In the genomic region with DNA sequence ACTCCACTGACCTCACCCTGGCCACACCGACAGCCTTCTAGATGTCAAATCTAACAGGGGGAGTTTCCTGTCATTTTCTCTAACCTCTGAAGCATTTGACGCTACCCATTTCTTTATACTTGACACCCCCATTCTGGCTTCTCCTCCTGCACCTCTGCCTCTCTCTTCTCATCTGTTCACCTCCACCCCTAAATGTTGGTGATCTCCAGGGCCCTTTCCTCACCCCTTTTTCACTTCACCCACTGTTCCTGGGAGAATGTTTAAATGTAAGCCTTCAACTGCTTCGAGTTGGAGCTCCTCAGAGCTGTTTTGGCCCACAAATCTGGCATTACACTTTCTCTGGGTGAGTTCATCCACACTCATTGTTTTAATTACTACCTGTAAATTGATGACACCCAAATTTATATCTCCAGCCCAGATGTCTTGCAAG, we compare ENCODE assay signal across 8 cellular contexts. TPM values are rescaled to one million over a fixed set of nuclear protein-coding genes. Genes with fewer than 3 reads are reported as not detected.
DNase-seq lines count a peak whose midpoint lies in the region; ATAC-seq and TF ChIP-seq lines count a peak whose summit lies in the region.

No MANE protein-coding gene starts in this region.

- H3K4me1 ChIP-seq in cardiac muscle cell (ENCODE audit: low read depth) (no peaks in the 10 kb centered on the region), body of pancreas (peaks cover 45% of the 10 kb centered on the region), lung (ENCODE audit: control insufficient read depth in 2 of 2, insufficient read depth in 2 of 2, low read length in 2 of 2) (peaks cover 4 to 6% of the 10 kb centered on the region in 2 donors), upper lobe of left lung (peaks cover 13 to 47% (median 42%) of the 10 kb centered on the region in 4 donors)

- H3K27ac ChIP-seq in cardiac muscle cell (no peak overlapping the region), body of pancreas (peak overlapping the region; percentile 90 to 96 (median 94)), lung (ENCODE audit: low read depth in 1 of 2, low read length in 1 of 2) (peak overlapping the region; percentile 97 to 98), upper lobe of left lung (peak overlapping the region; percentile 96 to 99 (median 97))

- no peak for TF ChIP-seq EP300 in upper lobe of left lung (IDR thresholded peaks at IDR 0.05)

- TF ChIP-seq POLR2A in body of pancreas (IDR thresholded peaks at IDR 0.05) (no peak), upper lobe of left lung (IDR thresholded peaks at IDR 0.05) (no peak)

- DNase-seq in cardiac muscle cell (ENCODE audit: low read depth in 1 of 2, low spot score in 1 of 2) (no peak), Right ventricle myocardium inferior (ENCODE audit: missing footprints) (no peak), body of pancreas (no peak), lung (ENCODE audit: low spot score) (no peak), upper lobe of left lung (no peak), KG1 (lab: John Stamatoyannopoulos, UW) (no peak), AG08396 (ENCODE audit: low spot score) (no peak)

- H3K36me3 ChIP-seq in cardiac muscle cell (no peaks in the 10 kb centered on the region), body of pancreas (replicated peaks in 1 of 2; ENCODE audit: insufficient read depth in 1 of 2, low read depth in 2 of 2) (peaks cover 0 to 12% of the 10 kb centered on the region in 2 donors), lung (ENCODE audit: control insufficient read depth in 2 of 2, insufficient read depth in 2 of 2, low read length in 2 of 2) (peaks cover 3 to 24% of the 10 kb centered on the region in 2 donors), upper lobe of left lung (peaks cover 2 to 31% (median 22%) of the 10 kb centered on the region in 4 donors)

- H3K9me3 ChIP-seq in cardiac muscle cell (ENCODE audit: low read depth) (no peaks in the 10 kb centered on the region), body of pancreas (no peaks in the 10 kb centered on the region), lung (ENCODE audit: control insufficient read depth in 2 of 2, insufficient read depth in 1 of 2, low read length in 1 of 2) (no peaks in the 10 kb centered on the region), upper lobe of left lung (no peaks in the 10 kb centered on the region)

- ATAC-seq in Right ventricle myocardium inferior, result no peak
- no peak for ATAC-seq in body of pancreas
- ATAC-seq in lung (ENCODE audit: insufficient read depth, low FRiP score), result no peak
- no peak for ATAC-seq in upper lobe of left lung (ENCODE audit: low FRiP score in 2 of 2)
- no peak for ATAC-seq in GM18867 (IDR thresholded peaks at IDR 0.05; ENCODE audit: unreplicated experiment)

- TF ChIP-seq CTCF in cardiac muscle cell (IDR thresholded peaks at IDR 0.05; ENCODE audit: low read depth, low read length) (no peak), body of pancreas (IDR thresholded peaks at IDR 0.05) (no peak), lung (IDR thresholded peaks at IDR 0.05; ENCODE audit: control extremely low read depth, extremely low read depth) (no peak), upper lobe of left lung (IDR thresholded peaks at IDR 0.05) (no peak)

- H3K27me3 ChIP-seq in cardiac muscle cell (no peaks in the 10 kb centered on the region), body of pancreas (no peaks in the 10 kb centered on the region), lung (ENCODE audit: control insufficient read depth, insufficient read depth) (no peaks in the 10 kb centered on the region), upper lobe of left lung (no peaks in the 10 kb centered on the region)

- H3K4me3 ChIP-seq in cardiac muscle cell (peak overlapping the region; percentile 77), body of pancreas (no peak overlapping the region), lung (peak overlapping the region; percentile 55), upper lobe of left lung (peak overlapping the region; percentile 82 to 96 (median 86))

- 6% methylated on average over 3 of the region's 3 CpGs for WGBS in body of pancreas, 2 donors
- 20 to 23% methylated on average over 3 of the region's 3 CpGs for WGBS in lung, 2 donors
- WGBS in upper lobe of left lung, 2 donors, result 20 to 23% methylated on average over 3 of the region's 3 CpGs

- intact Hi-C loops in Right ventricle myocardium inferior (cut with DNase I), result loop anchor here (1.0 to 2.0 kb wide), 2 partner anchors 27 to 30 kb away; a partner anchor contains a TSS
- intact Hi-C loops in body of pancreas (cut with DNase I), result no loop called here

RNA-seq across cellular contexts. Expression of a gene that starts 0.5 kb away (rescaled TPM):
- total RNA-seq in cardiac muscle cell, result 39.6 and 43.5 TPM in 2 replicates
- 43.7 and 45.2 TPM in 2 replicates for polyA plus RNA-seq in cardiac muscle cell
- 21.5 TPM for total RNA-seq in Right ventricle myocardium inferior
- total RNA-seq in body of pancreas, result 10 to 100 TPM; 18.4 to 90.0 TPM
- total RNA-seq in lung, result 10 to 100 TPM; 19.7 to 55.8 TPM
- 10 to 100 TPM; 40.3 to 45.4 TPM for polyA plus RNA-seq in lung
- 100 to 1,000 TPM in 1 of 6 donors, 10 to 100 TPM in 5; 22.7 to 125 (median 58.9) TPM for total RNA-seq in upper lobe of left lung

RNA-seq across cellular contexts. Expression of a gene that starts 8.9 kb away (rescaled TPM):
- total RNA-seq in cardiac muscle cell (0.35 and 1.7 TPM in 2 replicates), Right ventricle myocardium inferior (1.1 TPM), body of pancreas (10 to 100 TPM in 1 of 2 donors, 1 to 10 TPM in 1; 2.9 to 13.8 TPM), lung (1 to 10 TPM; 1.9 to 8.8 TPM), upper lobe of left lung (10 to 100 TPM in 4 of 6 donors, 1 to 10 TPM in 2; 9.1 to 29.2 (median 11.1) TPM)
- polyA plus RNA-seq in cardiac muscle cell (0.65 TPM in 1 of 2 replicates, not detected in the other), lung (10 to 100 TPM in 1 of 2 donors, 1 to 10 TPM in 1; 9.8 to 11.3 TPM)

RNA-seq across cellular contexts. Expression of a gene that starts 27.7 kb away (rescaled TPM):
- total RNA-seq in cardiac muscle cell, result 43.2 and 54.3 TPM in 2 replicates
- polyA plus RNA-seq in cardiac muscle cell, result 53.5 and 58.1 TPM in 2 replicates
- 8.3 TPM for total RNA-seq in Right ventricle myocardium inferior
- 10 to 100 TPM; 18.8 to 31.4 TPM for total RNA-seq in body of pancreas
- total RNA-seq in lung, result 10 to 100 TPM; 20.8 to 24.0 TPM
- polyA plus RNA-seq in lung, result 10 to 100 TPM; 20.6 to 27.8 TPM
- 10 to 100 TPM; 23.0 to 60.3 (median 32.8) TPM for total RNA-seq in upper lobe of left lung

RNA-seq across cellular contexts. Expression of a gene that starts 27.8 kb away (rescaled TPM):
- total RNA-seq in cardiac muscle cell, result 13.5 and 15.7 TPM in 2 replicates
- 2.7 and 4.3 TPM in 2 replicates for polyA plus RNA-seq in cardiac muscle cell
- total RNA-seq in Right ventricle myocardium inferior, result 23.0 TPM
- total RNA-seq in body of pancreas, result 10 to 100 TPM; 10.6 to 12.2 TPM
- 10 to 100 TPM; 14.1 to 25.9 TPM for total RNA-seq in lung
- 10 to 100 TPM; 12.1 to 13.5 TPM for polyA plus RNA-seq in lung
- total RNA-seq in upper lobe of left lung, result 10 to 100 TPM; 13.3 to 31.4 (median 22.6) TPM

RNA-seq across cellular contexts. Expression of a gene that starts 29.4 kb away (rescaled TPM):
- total RNA-seq in cardiac muscle cell (32.3 and 40.8 TPM in 2 replicates), Right ventricle myocardium inferior (33.0 TPM), body of pancreas (10 to 100 TPM; 28.3 to 35.3 TPM), lung (10 to 100 TPM; 48.2 to 89.1 TPM), upper lobe of left lung (100 to 1,000 TPM in 1 of 6 donors, 10 to 100 TPM in 5; 46.1 to 109 (median 86.4) TPM)
- polyA plus RNA-seq in cardiac muscle cell (49.9 and 50.6 TPM in 2 replicates), lung (10 to 100 TPM; 45.2 to 82.6 TPM)

Comparison
In these comparisons a context has a peak if more than half of its experiments do, and no peak if none do; other contexts are left out.
1. H3K4me3 ChIP-seq: peak in cardiac muscle cell (single experiment), lung (single experiment) and upper lobe of left lung (4 of 4); none in body of pancreas (0 of 2).